ENCODE assay signal across 8 cellular contexts in the genomic region with DNA sequence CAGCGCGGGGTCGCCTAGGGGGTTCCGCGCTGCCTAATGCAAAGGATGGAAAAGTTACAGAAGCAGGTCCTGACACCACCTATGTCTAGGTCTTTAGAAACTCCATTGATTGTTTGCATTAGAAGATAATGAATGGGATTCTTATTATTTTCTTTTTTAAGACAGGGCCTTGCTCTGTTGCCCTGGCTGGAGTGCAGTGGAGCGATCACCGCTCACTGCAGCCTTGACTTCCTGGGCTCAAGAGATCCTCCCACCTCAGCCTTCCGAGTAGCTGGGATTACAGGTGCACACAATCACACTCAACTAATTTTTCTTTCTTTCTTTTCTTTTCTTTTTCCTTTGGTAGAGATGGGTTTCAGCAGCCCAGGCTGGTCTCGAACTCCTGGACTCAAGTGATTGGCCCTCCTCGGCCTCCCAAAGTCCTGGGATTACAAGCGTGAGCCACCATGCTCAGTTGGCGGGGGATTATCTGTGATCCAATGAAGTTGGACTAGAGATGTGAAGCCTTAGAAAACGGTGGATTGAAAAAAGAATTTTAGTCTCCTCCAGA. TPM values are rescaled to one million over a fixed set of nuclear protein-coding genes. Genes with fewer than 3 reads are reported as not detected.
DNase-seq lines count a peak whose midpoint lies in the region; ATAC-seq and TF ChIP-seq lines count a peak whose summit lies in the region.

No MANE protein-coding gene starts in this region.

- H3K9me3 ChIP-seq in iPS-20b (ENCODE audit: insufficient read depth, low read depth, low read length) (no peaks in the 10 kb centered on the region), thoracic aorta (no peaks in the 10 kb centered on the region)

- TF ChIP-seq CTCF in WI38 (IDR thresholded peaks at IDR 0.05; ENCODE audit: low read depth, low read length) (no peak), thoracic aorta (IDR thresholded peaks at IDR 0.05) (no peak)

- peak overlapping the region; percentile 97 for H3K4me3 ChIP-seq in WI38 (ENCODE audit: low read depth, low read length)
- H3K4me3 ChIP-seq in iPS-20b (ENCODE audit: low read length) = peak overlapping the region; percentile 98
- peak overlapping the region; percentile 81 for H3K4me3 ChIP-seq in thoracic aorta

- H3K36me3 ChIP-seq in iPS-20b (ENCODE audit: insufficient read depth, low read depth, low read length) (peaks cover 34% of the 10 kb centered on the region), thoracic aorta (no peaks in the 10 kb centered on the region)

- ATAC-seq in GM19023 (IDR thresholded peaks at IDR 0.05; ENCODE audit: unreplicated experiment) (peak; percentile 13), HG02885 (IDR thresholded peaks at IDR 0.05; ENCODE audit: poor library complexity, unreplicated experiment) (peak; percentile 11), thoracic aorta (ENCODE audit: insufficient number of reproducible peaks, low FRiP score, low read depth) (no peak)

- H3K27me3 ChIP-seq in iPS-20b (ENCODE audit: insufficient read depth, low read length) (no peaks in the 10 kb centered on the region), thoracic aorta (replicated peaks; ENCODE audit: insufficient read depth) (no peaks in the 10 kb centered on the region)

- H3K27ac ChIP-seq in iPS-20b (ENCODE audit: low read length) (peak overlapping the region; percentile 94), thoracic aorta (peak overlapping the region; percentile 70 to 77)

- peaks cover 9% of the 10 kb centered on the region; the same call in 1 of the 2 replicates for H3K4me1 ChIP-seq in iPS-20b (ENCODE audit: insufficient read depth, low read length)
- H3K4me1 ChIP-seq in thoracic aorta (ENCODE audit: control insufficient read depth in 1 of 2, low read depth in 2 of 2) = peaks cover 21 to 32% of the 10 kb centered on the region in 2 donors

- peak overlapping the region; percentile 96 for H3K9ac ChIP-seq in iPS-20b (ENCODE audit: low read depth, low read length)

- no peak for DNase-seq in thoracic aorta (ENCODE audit: low spot score)
- no peak for DNase-seq in OCI-M2 (lab: John Stamatoyannopoulos, UW; ENCODE audit: unreplicated experiment)
- no peak for DNase-seq in stimulated activated CD4-positive, alpha-beta T cell treated with anti-CD3 and anti-CD28 coated beads, Interleukin-12 subunit alpha, Interleukin-12 subunit beta, amount 100 ng/mL, for 4 hours
- no peak for DNase-seq in stimulated activated CD4-positive, alpha-beta T cell treated with anti-CD3 and anti-CD28 coated beads, Interleukin-4, amount 100 ng/mL, for 1 hour

RNA-seq across cellular contexts. Expression of a gene that starts 0.8 kb away (rescaled TPM):
- total RNA-seq in thoracic aorta = 10 to 100 TPM; 40.9 to 41.0 TPM

RNA-seq across cellular contexts. Expression of a gene that starts 10.4 kb away (rescaled TPM):
- total RNA-seq in thoracic aorta = 10 to 100 TPM; 18.0 to 29.4 TPM
